21 cellular contexts compared by ENCODE assay signal in genomic region chr10:44326474-44327030, GRCh38. TPM values are rescaled to one million over a fixed set of nuclear protein-coding genes. Genes with fewer than 3 reads are reported as not detected.
"Had no signal": no experiment of that assay in that cellular context is flagged by ENCODE, and none has a peak within 500 bp of the region (broad histone marks: within the 10 kb centered on the region; RNA-seq: fewer than 3 reads in every experiment).

No MANE protein-coding gene starts in this region.

- H3K27ac ChIP-seq: breast epithelium, coronary artery, heart right ventricle, thyroid gland had no signal

- FAIRE-seq: astrocyte had no signal

- ATAC-seq: activated CD8-positive, alpha-beta T cell treated with anti-CD3 and anti-CD28 coated beads, Interleukin-2, amount 10 ng/mL, durations not matched to agents 7 days and 5 days; activated naive CD4-positive, alpha-beta T cell treated with anti-CD3 and anti-CD28 coated beads, Interleukin-2, amount 50 U/mL, for 72 hours; activated T-helper 17 cell treated with anti-CD3 and anti-CD28 coated beads, Interleukin-2, amount 50 U/mL, for 72 hours; naive thymus-derived CD4-positive, alpha-beta T cell had no signal

- H3K9me3 ChIP-seq: breast epithelium, heart right ventricle, thyroid gland had no signal

- H3K4me3 ChIP-seq: breast epithelium, coronary artery, heart right ventricle, thyroid gland had no signal

- H3K27me3 ChIP-seq: breast epithelium, heart right ventricle, thyroid gland had no signal

- DNase-seq: activated CD4-positive, alpha-beta T cell treated with anti-CD3 and anti-CD28 coated beads for 1 hour; activated CD4-positive, alpha-beta T cell treated with anti-CD3 and anti-CD28 coated beads, Interleukin-2, amount 50 U/mL, for 1 hour; activated CD8-positive, alpha-beta memory T cell treated with anti-CD3 and anti-CD28 coated beads, Interleukin-2, amount 50 U/mL, for 4 hours; activated CD8-positive, alpha-beta T cell treated with anti-CD3 and anti-CD28 coated beads, Interleukin-2, amount 10 ng/mL, durations not matched to agents 7 days and 5 days; activated T-cell treated with anti-CD3 and anti-CD28 coated beads, Interleukin-2, amount 50 U/mL, for 24 hours; cerebellar nuclear complex; endodermal cell; heart right ventricle; islet precursor cell; naive thymus-derived CD4-positive, alpha-beta T cell; occipital lobe; stimulated activated CD4-positive, alpha-beta T cell treated with anti-CD3 and anti-CD28 coated beads, Interleukin-12 subunit alpha, Interleukin-12 subunit beta, amount 100 ng/mL, for 4 hours; substantia nigra; T-helper 9 cell; thyroid gland had no signal

- H3K4me1 ChIP-seq: breast epithelium, thyroid gland had no signal

- H3K36me3 ChIP-seq: breast epithelium, heart right ventricle, thyroid gland had no signal

RNA-seq across cellular contexts. Expression of gene CXCL12, which starts 58.3 kb away (rescaled TPM):
- total RNA-seq: activated CD8-positive, alpha-beta T cell treated with anti-CD3 and anti-CD28 coated beads, Interleukin-2, amount 10 ng/mL, durations not matched to agents 7 days and 5 days; naive thymus-derived CD4-positive, alpha-beta T cell; T-helper 1 cell treated with Interleukin-12 subunit alpha and Interleukin-12 subunit beta and Interleukin-4 antibody, amounts not matched to agents 30 ng/mL and 1 ng/mL, for 36 hours had no signal
- polyA plus RNA-seq: naive thymus-derived CD4-positive, alpha-beta T cell had no signal
